8 cellular contexts compared by ENCODE assay signal in genomic region chr6:27894839-27895762, GRCh38. TPM values are rescaled to one million over a fixed set of nuclear protein-coding genes. Genes with fewer than 3 reads are reported as not detected.
DNase-seq lines count a peak whose midpoint lies in the region; ATAC-seq lines count a peak whose summit lies in the region.

No MANE protein-coding gene starts in this region.

- peaks cover 31% of the 10 kb centered on the region for H3K4me1 ChIP-seq in stomach smooth muscle (ENCODE audit: control insufficient read depth, insufficient read depth, low read length)

- no peaks in the 10 kb centered on the region for H3K36me3 ChIP-seq in stomach smooth muscle (ENCODE audit: control insufficient read depth in 2 of 2, insufficient read depth in 2 of 2, low read length in 2 of 2)

- H3K9me3 Mint-ChIP-seq in activated CD8-positive, alpha-beta memory T cell treated with anti-CD3 and anti-CD28 coated beads, Interleukin-2, amount 10 ng/mL, durations not matched to agents 7 days and 5 days (ENCODE audit: low read depth): no peaks in the 10 kb centered on the region

- peak overlapping the region; percentile 87 to 95 for H3K9ac ChIP-seq in stomach smooth muscle (ENCODE audit: low read length in 2 of 2)

- H3K9me3 ChIP-seq in stomach smooth muscle (ENCODE audit: control insufficient read depth in 2 of 2, low read length in 2 of 2): no peaks in the 10 kb centered on the region

- DNase-seq in D341Med (ENCODE audit: low spot score) (peak; percentile 74), HS-5 (ENCODE audit: low read depth) (peak; percentile 71), NCI-H82 treated with DMSO at 0.1 percent for 48 hours (lab: John Stamatoyannopoulos, UW; ENCODE audit: unreplicated experiment) (peak; percentile 82), epithelial cell of prostate (ENCODE audit: low read depth, low spot score) (no peak), midbrain (lab: John Stamatoyannopoulos, UW) (peak; percentile 77)
- DNase-seq in activated CD8-positive, alpha-beta memory T cell treated with anti-CD3 and anti-CD28 coated beads, Interleukin-2, amount 10 ng/mL, durations not matched to agents 7 days and 5 days: peak; percentile 81

- H3K4me1 Mint-ChIP-seq in activated CD8-positive, alpha-beta memory T cell treated with anti-CD3 and anti-CD28 coated beads, Interleukin-2, amount 10 ng/mL, durations not matched to agents 7 days and 5 days: peaks cover 42% of the 10 kb centered on the region

- H3K27ac Mint-ChIP-seq in activated CD8-positive, alpha-beta memory T cell treated with anti-CD3 and anti-CD28 coated beads, Interleukin-2, amount 10 ng/mL, durations not matched to agents 7 days and 5 days: no peak overlapping the region

- ATAC-seq in activated CD8-positive, alpha-beta memory T cell treated with anti-CD3 and anti-CD28 coated beads, Interleukin-2, amount 10 ng/mL, durations not matched to agents 7 days and 5 days: peak; percentile 3
- ATAC-seq in GM19324 (IDR thresholded peaks at IDR 0.05; ENCODE audit: low FRiP score, unreplicated experiment): no peak

- peak overlapping the region; percentile 95 to 97 for H3K4me3 ChIP-seq in stomach smooth muscle (ENCODE audit: low read length in 2 of 2)

- peaks cover 6% of the 10 kb centered on the region for H3K36me3 Mint-ChIP-seq in activated CD8-positive, alpha-beta memory T cell treated with anti-CD3 and anti-CD28 coated beads, Interleukin-2, amount 10 ng/mL, durations not matched to agents 7 days and 5 days

- H3K27me3 Mint-ChIP-seq in activated CD8-positive, alpha-beta memory T cell treated with anti-CD3 and anti-CD28 coated beads, Interleukin-2, amount 10 ng/mL, durations not matched to agents 7 days and 5 days: peaks cover 8% of the 10 kb centered on the region

- CTCF ChIA-PET in activated CD8-positive, alpha-beta memory T cell treated with anti-CD3 and anti-CD28 coated beads, Interleukin-2, amount 10 ng/mL, durations not matched to agents 7 days and 5 days (lab: Charles Lee): interaction anchor here (0.5 to 10.0 kb wide), 24 partner anchors 10 to 1869 kb away, joined by 3 to 183 read pairs (median 4); partner anchors contain the start of gene ZNF184

- H3K27me3 ChIP-seq in stomach smooth muscle (ENCODE audit: control insufficient read depth in 1 of 2, insufficient read depth in 2 of 2, low read length in 2 of 2): peaks cover 30 to 33% of the 10 kb centered on the region in 2 donors

- no peak overlapping the region for H3K4me3 Mint-ChIP-seq in activated CD8-positive, alpha-beta memory T cell treated with anti-CD3 and anti-CD28 coated beads, Interleukin-2, amount 10 ng/mL, durations not matched to agents 7 days and 5 days

- H3K27ac ChIP-seq in epithelial cell of prostate (peak overlapping the region; percentile 77), stomach smooth muscle (ENCODE audit: low read length) (peak overlapping the region; percentile 93)

RNA-seq across cellular contexts. Expression of gene OR2B2, which starts 17.1 kb away (rescaled TPM):
- not detected for total RNA-seq in activated CD8-positive, alpha-beta memory T cell treated with anti-CD3 and anti-CD28 coated beads, Interleukin-2, amount 10 ng/mL, durations not matched to agents 7 days and 5 days
